Comparison of ENCODE assay signal across 28 cellular contexts in genomic region chr7:69701241-69701741, GRCh38.
"Had no signal": no experiment of that assay in that cellular context is flagged by ENCODE, and none has a peak within 500 bp of the region (broad histone marks: within the 10 kb centered on the region; RNA-seq: fewer than 3 reads in every experiment).

No MANE protein-coding gene starts in this region.

- DNase-seq: effector CD8-positive, alpha-beta T cell; erythroblast; esophagus squamous epithelium; foreskin melanocyte; hypothalamus; immature natural killer cell; islet precursor cell; left colon; left ventricle myocardium superior; mucosa of descending colon; naive B cell; pancreas; stimulated activated CD4-positive, alpha-beta T cell treated with anti-CD3 and anti-CD28 coated beads, Interleukin-12 subunit alpha, Interleukin-12 subunit beta, amount 100 ng/mL, for 4 hours; stimulated activated CD4-positive, alpha-beta T cell treated with anti-CD3 and anti-CD28 coated beads, Interleukin-1b, Interleukin-23, amount 100 ng/mL, for 48 hours; stimulated activated CD4-positive, alpha-beta T cell treated with anti-CD3 and anti-CD28 coated beads, Interleukin-4, amount 100 ng/mL, for 1 hour; stimulated activated CD8-positive, alpha-beta memory T cell treated with anti-CD3 and anti-CD28 coated beads, Interleukin-4, amount 100 ng/mL, for 48 hours; stimulated activated naive CD4-positive, alpha-beta T cell treated with Interleukin-2 at 50 U/mL for 16 hours; stomach; thyroid gland; uterus had no signal

- H3K9me3 Mint-ChIP-seq: dendritic cell treated with granulocyte-macrophage colony-stimulating factor and Interleukin-4, amounts not matched to agents 40 ng/mL and 50 ng/mL, for 4 days; immature natural killer cell; memory B cell; naive B cell; natural killer cell treated with Interleukin-12 subunit alpha and Interleukin-12 subunit beta and Interleukin-15 and Interleukin-18, amount 100 ng/mL, for 72 hours; neural crest cell; type B pancreatic cell had no signal

- H3K4me3 Mint-ChIP-seq: dendritic cell treated with granulocyte-macrophage colony-stimulating factor and Interleukin-4, amounts not matched to agents 40 ng/mL and 50 ng/mL, for 4 days; immature natural killer cell; memory B cell; naive B cell; natural killer cell treated with Interleukin-12 subunit alpha and Interleukin-12 subunit beta and Interleukin-15 and Interleukin-18, amount 100 ng/mL, for 72 hours; neural crest cell; type B pancreatic cell had no signal

- H3K4me1 ChIP-seq: pancreas, thyroid gland had no signal

- H3K27ac ChIP-seq: esophagus squamous epithelium, neutrophil, pancreas, stomach, thyroid gland, uterus had no signal

- H3K27ac Mint-ChIP-seq: dendritic cell treated with granulocyte-macrophage colony-stimulating factor and Interleukin-4, amounts not matched to agents 40 ng/mL and 50 ng/mL, for 4 days; memory B cell; natural killer cell treated with Interleukin-12 subunit alpha and Interleukin-12 subunit beta and Interleukin-15 and Interleukin-18, amount 100 ng/mL, for 72 hours; type B pancreatic cell had no signal

- H3K9me3 ChIP-seq: esophagus squamous epithelium, mucosa of descending colon, neutrophil, pancreas, stomach, thyroid gland, uterus had no signal

- H3K27me3 ChIP-seq: esophagus squamous epithelium, neutrophil, pancreas, stomach, thyroid gland, uterus had no signal

- H3K4me3 ChIP-seq: esophagus squamous epithelium, lung, mucosa of descending colon, pancreas, smooth muscle cell, stomach, thyroid gland, uterus had no signal

- H3K27me3 Mint-ChIP-seq: dendritic cell treated with granulocyte-macrophage colony-stimulating factor and Interleukin-4, amounts not matched to agents 40 ng/mL and 50 ng/mL, for 4 days; memory B cell; naive B cell; natural killer cell treated with Interleukin-12 subunit alpha and Interleukin-12 subunit beta and Interleukin-15 and Interleukin-18, amount 100 ng/mL, for 72 hours; type B pancreatic cell had no signal

- H3K36me3 ChIP-seq: esophagus squamous epithelium, neutrophil, pancreas, stomach, thyroid gland, uterus had no signal

- H3K36me3 Mint-ChIP-seq: immature natural killer cell; memory B cell; naive B cell; natural killer cell treated with Interleukin-12 subunit alpha and Interleukin-12 subunit beta and Interleukin-15 and Interleukin-18, amount 100 ng/mL, for 72 hours; type B pancreatic cell had no signal

- H3K4me2 ChIP-seq: smooth muscle cell had no signal
